Comparison of ENCODE assay signal across 17 cellular contexts in genomic region chr2:31244101-31244500, GRCh38. TPM values are rescaled to one million over a fixed set of nuclear protein-coding genes. Genes with fewer than 3 reads are reported as not detected.
DNase-seq lines count a peak whose midpoint lies in the region; ATAC-seq and TF ChIP-seq lines count a peak whose summit lies in the region.
"Had no signal": no experiment of that assay in that cellular context is flagged by ENCODE, and none has a peak within 500 bp of the region (broad histone marks: within the 10 kb centered on the region; RNA-seq: fewer than 3 reads in every experiment).

No MANE protein-coding gene starts in this region.

- TF ChIP-seq CTCF in H9 (conservative IDR thresholded peaks at IDR 0.05) (no peak), coronary artery (IDR thresholded peaks at IDR 0.05) (no peak)

- peaks cover 3% of the 10 kb centered on the region for H3K36me3 ChIP-seq in H7 (replicated peaks; ENCODE audit: control insufficient read depth, insufficient read depth, low read length)
- peaks cover 3% of the 10 kb centered on the region for H3K36me3 ChIP-seq in mesendoderm (ENCODE audit: control insufficient read depth, insufficient read depth, low read length)
- H3K36me3 ChIP-seq: BE2C had no signal

- H3K23ac ChIP-seq in H9 (ENCODE audit: insufficient read length, low read depth, low read length) (no peak overlapping the region), mesendoderm (ENCODE audit: low read length) (peak overlapping the region; percentile 15)

- H3K18ac ChIP-seq in H9 (ENCODE audit: insufficient read length, low read depth, low read length): no peak overlapping the region
- H3K18ac ChIP-seq in mesendoderm (ENCODE audit: low read length): no peak overlapping the region

- H3K27ac ChIP-seq in H9 (ENCODE audit: insufficient read length, low read depth, low read length) (no peak overlapping the region), coronary artery (no peak overlapping the region), mesendoderm (ENCODE audit: low read depth, low read length) (no peak overlapping the region)

- H3K9me3 ChIP-seq in H9 (ENCODE audit: control insufficient read depth, low read depth, low read length): no peaks in the 10 kb centered on the region
- H3K9me3 ChIP-seq: BE2C had no signal

- H3K4me3 Mint-ChIP-seq in H9: no peak overlapping the region
- H3K4me3 Mint-ChIP-seq: CD4-positive, CD25-positive, alpha-beta regulatory T cell; CD8-positive, alpha-beta memory T cell; GM23338; IgD-negative memory B cell had no signal

- H2BK20ac ChIP-seq in H9 (ENCODE audit: low read depth, low read length, poor library complexity, severe bottlenecking): no peak overlapping the region

- H3K4me2 ChIP-seq in H9 (ENCODE audit: insufficient read depth, insufficient read length, low read length): no peak overlapping the region
- no peak overlapping the region for H3K4me2 ChIP-seq in mesendoderm (ENCODE audit: low read length)
- H3K4me2 ChIP-seq: GM23338 had no signal

- H3K27me3 ChIP-seq in H7 (ENCODE audit: control insufficient read depth, insufficient read depth, low read length) (no peaks in the 10 kb centered on the region), H9 (ENCODE audit: insufficient read depth, low read length) (no peaks in the 10 kb centered on the region), mesendoderm (ENCODE audit: insufficient read depth, low read length, poor library complexity) (no peaks in the 10 kb centered on the region)
- H3K27me3 ChIP-seq: BE2C had no signal

- H3K14ac ChIP-seq in H9 (ENCODE audit: insufficient read depth, low read length): no peak overlapping the region; the same call in 1 of the 2 replicates

- H2BK5ac ChIP-seq in H9 (ENCODE audit: insufficient read length, low read length): no peak overlapping the region
- no peak overlapping the region for H2BK5ac ChIP-seq in mesendoderm (ENCODE audit: low read length)

- H2AK5ac ChIP-seq in H9 (ENCODE audit: insufficient read length, low read length) (no peak overlapping the region), mesendoderm (ENCODE audit: low read length) (no peak overlapping the region)

- H4K20me1 ChIP-seq in H9 (ENCODE audit: control insufficient read depth, insufficient read depth, insufficient read length): peaks cover 3% of the 10 kb centered on the region

- H2AFZ ChIP-seq in H9 (ENCODE audit: low read length): no peak overlapping the region
- H2AFZ ChIP-seq: GM23338 had no signal

- H3K36me3 Mint-ChIP-seq in H9 (ENCODE audit: insufficient read depth in 1 of 3, low read depth in 3 of 3): peaks cover under 1 to 16% (median 8%) of the 10 kb centered on the region in 3 experiments; a peak in 5 of 7 replicates

- ATAC-seq in SK-N-SH treated with all-trans-retinoic acid at 6 μM for 48 hours (no peak), GM18505 (IDR thresholded peaks at IDR 0.05; ENCODE audit: unreplicated experiment) (no peak)
- ATAC-seq: GM23338, HepG2 had no signal

- no peaks in the 10 kb centered on the region for H3K9me3 Mint-ChIP-seq in H9
- H3K9me3 Mint-ChIP-seq: CD4-positive, CD25-positive, alpha-beta regulatory T cell; CD8-positive, alpha-beta memory T cell; GM23338; IgD-negative memory B cell had no signal

- no peak overlapping the region for H4K91ac ChIP-seq in H9 (ENCODE audit: insufficient read length, low read depth, low read length)

- H3K4me3 ChIP-seq in H7 (ENCODE audit: insufficient read depth, low read depth, low read length) (no peak overlapping the region), coronary artery (no peak overlapping the region), mesendoderm (ENCODE audit: low read length) (no peak overlapping the region)
- H3K4me3 ChIP-seq: GM23338 had no signal

- DNase-seq in H7: peak; percentile 21
- peak; percentile 20 for DNase-seq in H9
- DNase-seq in coronary artery (ENCODE audit: low spot score): peak; percentile 56
- no peak for DNase-seq in mesendoderm
- no peak for DNase-seq in NCI-H1092 (lab: John Stamatoyannopoulos, UW)
- no peak for DNase-seq in dedifferentiated amniotic fluid mesenchymal stem cell (ENCODE audit: extremely low spot score)
- DNase-seq: ACHN; BE2C; C1 segment of cervical spinal cord; CD4-positive, CD25-positive, alpha-beta regulatory T cell; CD8-positive, alpha-beta memory T cell; COR-L47 had no signal

- H3T11ph ChIP-seq in H9 (ENCODE audit: low read length): no peak overlapping the region

- no peak for TF ChIP-seq POLR2A in GM18505 (IDR thresholded peaks at IDR 0.05; ENCODE audit: borderline replicate concordance, extremely low read depth, insufficient read depth, insufficient read length)

- H4K5ac ChIP-seq in H9 (ENCODE audit: insufficient read length, low read depth, low read length) (no peak overlapping the region), mesendoderm (ENCODE audit: low read length) (no peak overlapping the region)

- H2BK15ac ChIP-seq in H9 (ENCODE audit: low read depth, low read length) (no peak overlapping the region), mesendoderm (replicated peaks; ENCODE audit: low read depth) (no peak overlapping the region)

- H3K79me2 ChIP-seq in H9 (ENCODE audit: insufficient read depth, low read length) (no peaks in the 10 kb centered on the region), mesendoderm (ENCODE audit: control insufficient read depth, insufficient read depth, low read length) (peaks cover 1% of the 10 kb centered on the region)

- H2BK120ac ChIP-seq in H9 (ENCODE audit: low read depth, low read length, poor library complexity, severe bottlenecking) (no peak overlapping the region), mesendoderm (ENCODE audit: low read depth, low read length) (no peak overlapping the region)

- H4K8ac ChIP-seq in H9 (replicated peaks; ENCODE audit: insufficient read length, low read depth, low read length) (no peak overlapping the region), mesendoderm (ENCODE audit: low read depth, low read length) (no peak overlapping the region)

- no CpG with 5 or more reads among the region's 10 CpGs for WGBS in H9 (ENCODE audit: extremely low coverage, insufficient read length, low lambda C conversion rate)
- WGBS in mesendoderm (ENCODE audit: extremely low coverage, insufficient coverage, low lambda C conversion rate): no CpG with 5 or more reads among the region's 10 CpGs

- no peaks in the 10 kb centered on the region for H3K23me2 ChIP-seq in H9 (ENCODE audit: insufficient read length, low read depth, low read length, poor library complexity, severe bottlenecking)

- no peak overlapping the region for H3K4ac ChIP-seq in H9 (ENCODE audit: low read depth, low read length)
- H3K4ac ChIP-seq in mesendoderm (ENCODE audit: low read depth, low read length): no peak overlapping the region

- no peak overlapping the region for H2BK12ac ChIP-seq in H9 (ENCODE audit: insufficient read length, low read depth, low read length)

- peak overlapping the region in 1 of 3 experiments; percentile 38; a peak in 1 of 7 replicates for H3K27ac Mint-ChIP-seq in H9
- H3K27ac Mint-ChIP-seq: CD4-positive, CD25-positive, alpha-beta regulatory T cell; CD8-positive, alpha-beta memory T cell had no signal

- H3K4me1 Mint-ChIP-seq in H9: peaks cover 0 to 5% of the 10 kb centered on the region in 2 experiments; a peak in 1 of 4 replicates

- H3K79me1 ChIP-seq in H9 (ENCODE audit: insufficient read depth, low read depth, low read length, poor library complexity, severe bottlenecking): no peaks in the 10 kb centered on the region
- H3K79me1 ChIP-seq in mesendoderm (ENCODE audit: low read length): peaks cover 3% of the 10 kb centered on the region

- no peak overlapping the region for H3K56ac ChIP-seq in H9 (ENCODE audit: insufficient read length, low read depth, low read length)
- H3K56ac ChIP-seq in mesendoderm (ENCODE audit: low read length): no peak overlapping the region

- no peak overlapping the region for H3K9ac ChIP-seq in H9 (ENCODE audit: extremely low read depth, insufficient read length, low read length)
- no peak overlapping the region for H3K9ac ChIP-seq in mesendoderm (ENCODE audit: low read length)

- no peaks in the 10 kb centered on the region for H3K4me1 ChIP-seq in H9 (ENCODE audit: insufficient read depth, low read length)
- H3K4me1 ChIP-seq in mesendoderm (ENCODE audit: control insufficient read depth, low read depth, low read length): no peaks in the 10 kb centered on the region
- H3K4me1 ChIP-seq: BE2C had no signal

- H3K27me3 Mint-ChIP-seq in H9 (ENCODE audit: low read depth): no peaks in the 10 kb centered on the region
- H3K27me3 Mint-ChIP-seq: CD4-positive, CD25-positive, alpha-beta regulatory T cell; CD8-positive, alpha-beta memory T cell; IgD-negative memory B cell had no signal

TF ChIP-seq in SK-N-SH treated with all-trans-retinoic acid at 6 μM for 48 hours, 23 proteins besides CTCF, POLR2A, EP300 and RAD21 (continues in another document):
- TF ChIP-seq ZC3H10 (CRISPR knock-in tag; IDR thresholded peaks at IDR 0.05): no peak
- TF ChIP-seq CSDC2 (CRISPR knock-in tag; IDR thresholded peaks at IDR 0.05): no peak
- no peak for TF ChIP-seq TSHZ2 (CRISPR knock-in tag; IDR thresholded peaks at IDR 0.05)
- no peak for TF ChIP-seq ZFP3 (CRISPR knock-in tag; IDR thresholded peaks at IDR 0.05)
- no peak for TF ChIP-seq PPARA (CRISPR knock-in tag; IDR thresholded peaks at IDR 0.05; ENCODE audit: borderline replicate concordance)

RNA-seq across cellular contexts. Expression of gene EHD3, which starts 10.1 kb away (rescaled TPM):
- 7.3 and 8.7 TPM in 2 replicates for total RNA-seq in H7 (2014; rRNA removed; shearing (Covaris generic))
- 8.3 TPM in 2 replicates for total RNA-seq in H9 (2021)
- 8.2 TPM for polyA plus RNA-seq in mesendoderm (2013, experiment 1 of 2)
- 8.7 TPM for polyA plus RNA-seq in mesendoderm (2013, experiment 2 of 2)

RNA-seq across cellular contexts. Expression of gene CAPN14, which starts 26.8 kb away (rescaled TPM):
- total RNA-seq in H7 (2014; rRNA removed; shearing (Covaris generic)): 0.11 and 0.17 TPM in 2 replicates
- 0.07 and 0.09 TPM in 2 replicates for total RNA-seq in H9 (2021)
- 0.10 TPM for polyA plus RNA-seq in mesendoderm (2013, experiment 1 of 2)
- 0.07 TPM for polyA plus RNA-seq in mesendoderm (2013, experiment 2 of 2)
- total RNA-seq: GM23338, HepG2 had no signal
- polyA plus RNA-seq: HepG2 had no signal

Comparison
In these comparisons a context has a peak if more than half of its experiments do, and no peak if none do; other contexts are left out.
1. DNase-seq: peak in H7 (single experiment), H9 (single experiment) and coronary artery (single experiment); none in mesendoderm (single experiment), NCI-H1092 (single experiment) and dedifferentiated amniotic fluid mesenchymal stem cell (single experiment).